ENCODE assay signal across 26 cellular contexts in genomic region chr21:21074305-21074704, GRCh38.
DNase-seq lines count a peak whose midpoint lies in the region; ATAC-seq, FAIRE-seq and TF ChIP-seq lines count a peak whose summit lies in the region.
"Had no signal": no experiment of that assay in that cellular context is flagged by ENCODE, and none has a peak within 500 bp of the region (broad histone marks: within the 10 kb centered on the region; RNA-seq: fewer than 3 reads in every experiment).

No MANE protein-coding gene starts in this region.

- H3K4me1 ChIP-seq in kidney (ENCODE audit: control insufficient read depth in 1 of 2, insufficient read depth in 1 of 2, low read depth in 1 of 2, low read length in 2 of 2) (no peaks in the 10 kb centered on the region), vagina (no peaks in the 10 kb centered on the region)
- H3K4me1 ChIP-seq: A549; BLaER1 treated with 17β-estradiol and CSF1 and Interleukin-3, amounts not matched to agents 10 nM and 100 nM; Caco-2 had no signal

- peaks cover 8% of the 10 kb centered on the region for H3K9me3 Mint-ChIP-seq in WTC11
- H3K9me3 Mint-ChIP-seq: CD4-positive, alpha-beta T cell; CD8-positive, alpha-beta T cell had no signal

- CTCF ChIA-PET in WTC11 (lab: Charles Lee) = no interaction called here

- POLR2A ChIA-PET in WTC11 (lab: Charles Lee) = no interaction called here

- intact Hi-C loops in kidney (cut with DNase I) = no loop called here
- intact Hi-C loops in left colon (cut with DNase I, micrococcal nuclease) = no loop called here
- intact Hi-C loops in vagina (cut with DNase I) = no loop called here

- no peaks in the 10 kb centered on the region for H3K27me3 ChIP-seq in vagina
- H3K27me3 ChIP-seq: BLaER1 treated with 17β-estradiol and CSF1 and Interleukin-3, amounts not matched to agents 10 nM and 100 nM had no signal

- TF ChIP-seq CTCF in WTC11 (IDR thresholded peaks at IDR 0.05) (no peak), kidney (IDR thresholded peaks at IDR 0.05; ENCODE audit: borderline replicate concordance, extremely low read depth, insufficient read depth) (no peak), vagina (IDR thresholded peaks at IDR 0.05) (no peak)

- ATAC-seq in WTC11 (no peak), HG02571 (IDR thresholded peaks at IDR 0.05; ENCODE audit: unreplicated experiment) (no peak), left colon (no peak)
- ATAC-seq: A549; CD8-positive, alpha-beta T cell had no signal

- FAIRE-seq in G401.6 (lab: Jason Lieb, UNC) (peak; percentile 96), kidney (lab: Jason Lieb, UNC) (peak; percentile 97)
- FAIRE-seq: A549, D721Med, GM12891, GM19239 had no signal

- H3K9ac ChIP-seq in kidney (ENCODE audit: low read length in 2 of 2) = no peak overlapping the region
- H3K9ac ChIP-seq: BLaER1 treated with 17β-estradiol and CSF1 and Interleukin-3, amounts not matched to agents 10 nM and 100 nM had no signal

- H3K9me3 ChIP-seq in kidney (ENCODE audit: control insufficient read depth in 1 of 2, low read length in 2 of 2) (no peaks in the 10 kb centered on the region), vagina (no peaks in the 10 kb centered on the region)
- H3K9me3 ChIP-seq: A549; BLaER1 treated with 17β-estradiol and CSF1 and Interleukin-3, amounts not matched to agents 10 nM and 100 nM; Caco-2 had no signal

- H3K27ac Mint-ChIP-seq in WTC11 = no peak overlapping the region
- H3K27ac Mint-ChIP-seq: B cell; CD4-positive, alpha-beta T cell; CD8-positive, alpha-beta T cell had no signal

- no peaks in the 10 kb centered on the region for H3K36me3 Mint-ChIP-seq in WTC11
- H3K36me3 Mint-ChIP-seq: CD8-positive, alpha-beta T cell had no signal

- H3K27me3 Mint-ChIP-seq in WTC11 (ENCODE audit: low read depth) = no peaks in the 10 kb centered on the region
- H3K27me3 Mint-ChIP-seq: B cell; CD4-positive, alpha-beta T cell had no signal

- DNase-seq in WTC11 (ENCODE audit: low spot score) = no peak
- no peak for DNase-seq in kidney
- DNase-seq in left colon = no peak
- no peak for DNase-seq in vagina (ENCODE audit: extremely low spot score in 2 of 2)
- DNase-seq: 8988T; AML-193; Caco-2; Calu3; CD4-positive, alpha-beta T cell; CD8-positive, alpha-beta T cell; DMS 273 treated with DMSO at 0.1 percent for 48 hours; DMS153; DMS53; DMS79; DND-41; EL; GF-D8 had no signal

- no peak overlapping the region for H3K4me3 Mint-ChIP-seq in WTC11
- H3K4me3 Mint-ChIP-seq: B cell; CD4-positive, alpha-beta T cell; CD8-positive, alpha-beta T cell had no signal

- H3K4me3 ChIP-seq in kidney (ENCODE audit: low read length in 2 of 2) = no peak overlapping the region
- no peak overlapping the region for H3K4me3 ChIP-seq in vagina
- H3K4me3 ChIP-seq: A549; BLaER1 treated with 17β-estradiol and CSF1 and Interleukin-3, amounts not matched to agents 10 nM and 100 nM had no signal

- H3K36me3 ChIP-seq in kidney (ENCODE audit: control insufficient read depth in 1 of 2, insufficient read depth in 2 of 2, low read length in 2 of 2) (no peaks in the 10 kb centered on the region), vagina (no peaks in the 10 kb centered on the region)
- H3K36me3 ChIP-seq: BLaER1 treated with 17β-estradiol and CSF1 and Interleukin-3, amounts not matched to agents 10 nM and 100 nM had no signal

- no peak overlapping the region for H3K27ac ChIP-seq in kidney (ENCODE audit: low read depth in 2 of 2, low read length in 2 of 2)
- no peak overlapping the region for H3K27ac ChIP-seq in vagina
- H3K27ac ChIP-seq: A549; BLaER1 treated with 17β-estradiol and CSF1 and Interleukin-3, amounts not matched to agents 10 nM and 100 nM; C4-2B had no signal

- no peak for TF ChIP-seq POLR2A in vagina (IDR thresholded peaks at IDR 0.05)

- H3K4me1 Mint-ChIP-seq in WTC11 = peaks cover 6% of the 10 kb centered on the region
- H3K4me1 Mint-ChIP-seq: B cell had no signal

TF ChIP-seq in WTC11, 78 proteins besides CTCF, POLR2A, EP300 and RAD21:
- no peak for TF ChIP-seq SP1 (CRISPR knock-in tag; conservative IDR thresholded peaks at IDR 0.05)
- TF ChIP-seq CREB1 (CRISPR knock-in tag; IDR thresholded peaks at IDR 0.05) = no peak
- no peak for TF ChIP-seq ZNF317 (CRISPR knock-in tag; IDR thresholded peaks at IDR 0.05; ENCODE audit: borderline replicate concordance, low read depth)
- no peak for TF ChIP-seq NR2C2 (CRISPR knock-in tag; IDR thresholded peaks at IDR 0.05)
- TF ChIP-seq, protein P1, sequence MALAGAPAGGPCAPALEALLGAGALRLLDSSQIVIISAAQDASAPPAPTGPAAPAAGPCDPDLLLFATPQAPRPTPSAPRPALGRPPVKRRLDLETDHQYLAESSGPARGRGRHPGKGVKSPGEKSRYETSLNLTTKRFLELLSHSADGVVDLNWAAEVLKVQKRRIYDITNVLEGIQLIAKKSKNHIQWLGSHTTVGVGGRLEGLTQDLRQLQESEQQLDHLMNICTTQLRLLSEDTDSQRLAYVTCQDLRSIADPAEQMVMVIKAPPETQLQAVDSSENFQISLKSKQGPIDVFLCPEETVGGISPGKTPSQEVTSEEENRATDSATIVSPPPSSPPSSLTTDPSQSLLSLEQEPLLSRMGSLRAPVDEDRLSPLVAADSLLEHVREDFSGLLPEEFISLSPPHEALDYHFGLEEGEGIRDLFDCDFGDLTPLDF (CRISPR knock-in tag; IDR thresholded peaks at IDR 0.05) = no peak
- TF ChIP-seq HMGA2 (CRISPR knock-in tag; IDR thresholded peaks at IDR 0.05) = peak; percentile 92
- no peak for TF ChIP-seq CREM (CRISPR knock-in tag; IDR thresholded peaks at IDR 0.05)
